ENCODE assay signal across 7 cellular contexts in the genomic region with DNA sequence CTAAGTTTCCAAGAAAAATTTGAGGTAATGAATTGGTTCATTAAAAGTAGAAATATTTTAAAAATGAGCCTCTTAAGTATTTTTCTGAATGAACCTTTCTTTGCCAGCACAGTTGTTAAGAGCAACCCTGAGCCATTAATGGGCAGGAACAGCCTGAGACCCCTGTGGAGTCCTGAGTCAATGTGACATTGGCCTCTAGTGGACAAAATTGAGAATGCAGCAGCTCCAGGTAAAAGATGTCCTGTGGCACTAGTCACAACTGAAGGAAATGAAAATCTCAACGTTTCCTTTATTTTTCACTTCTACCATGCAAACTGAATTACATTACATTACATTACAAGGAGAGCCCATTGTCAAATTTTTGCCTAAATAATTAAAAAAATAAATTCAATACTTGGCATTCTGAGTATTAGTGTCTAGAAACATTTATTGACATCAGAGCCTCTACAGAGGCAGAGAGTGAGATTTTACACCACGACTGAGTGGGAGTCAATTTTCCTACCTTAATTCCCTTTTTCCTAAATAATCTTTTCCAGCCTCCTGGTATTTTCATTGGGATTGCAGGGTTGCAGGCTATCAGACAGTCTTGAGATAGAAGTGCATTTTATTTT.
A peak's percentile ranks its signal among the peaks of the same experiment; 100 is the strongest.
DNase-seq lines count a peak whose midpoint lies in the region; ATAC-seq and TF ChIP-seq lines count a peak whose summit lies in the region.

No MANE protein-coding gene starts in this region.

- CTCF ChIA-PET in Panc1 (lab: Charles Lee) = interaction anchor here (0.6 to 1.7 kb wide), 4 partner anchors 150 to 270 kb away, joined by 3 to 6 read pairs (median 4); no protein-coding TSS in a partner anchor
- CTCF ChIA-PET in activated naive CD4-positive, alpha-beta T cell treated with anti-CD3 and anti-CD28 coated beads, Interleukin-2, amount 10 ng/mL, durations not matched to agents 7 days and 5 days (lab: Charles Lee) = interaction anchor here (1.0 to 8.3 kb wide), 11 partner anchors 11 to 363 kb away, joined by 3 to 129 read pairs (median 6); no protein-coding TSS in a partner anchor

- ATAC-seq in Panc1 (peak; percentile 83), Right ventricle myocardium superior (ENCODE audit: poor library complexity) (peak; percentile 83)

- no peak overlapping the region for H3K4me3 Mint-ChIP-seq in activated naive CD4-positive, alpha-beta T cell treated with anti-CD3 and anti-CD28 coated beads, Interleukin-2, amount 10 ng/mL, durations not matched to agents 7 days and 5 days

- H3K36me3 Mint-ChIP-seq in activated naive CD4-positive, alpha-beta T cell treated with anti-CD3 and anti-CD28 coated beads, Interleukin-2, amount 10 ng/mL, durations not matched to agents 7 days and 5 days = no peaks in the 10 kb centered on the region

- DNase-seq in GM23248 (peak; percentile 74), KBM-7 (peak; percentile 78), Panc1 (ENCODE audit: low read depth, low spot score) (peak; percentile 63), Right ventricle myocardium superior (no peak), renal cortical epithelial cell (ENCODE audit: low read depth) (peak; percentile 64)
- DNase-seq in activated naive CD4-positive, alpha-beta T cell treated with anti-CD3 and anti-CD28 coated beads, Interleukin-2, amount 10 ng/mL, durations not matched to agents 7 days and 5 days = peak; percentile 68

- no peaks in the 10 kb centered on the region for H3K27me3 Mint-ChIP-seq in activated naive CD4-positive, alpha-beta T cell treated with anti-CD3 and anti-CD28 coated beads, Interleukin-2, amount 10 ng/mL, durations not matched to agents 7 days and 5 days

- H3K4me1 ChIP-seq in GM23248 (ENCODE audit: insufficient read depth) (no peaks in the 10 kb centered on the region), Panc1 (ENCODE audit: control insufficient read depth, insufficient read depth, low read length) (peaks cover 15% of the 10 kb centered on the region)

- H3K9me2 ChIP-seq in GM23248 (ENCODE audit: insufficient read depth) = no peaks in the 10 kb centered on the region

- no peak overlapping the region for H3K4me2 ChIP-seq in GM23248 (ENCODE audit: unreplicated experiment)

- in situ Hi-C loops in GM23248 (cut with MboI) = loop anchor here (10.0 kb wide), 1 partner anchor 214 kb away; no protein-coding TSS in a partner anchor
- in situ Hi-C loops in KBM-7 (cut with MboI; ENCODE audit: low pct_unique_long_range_greater_than_20kb, low sequenced_read_pairs) = loop anchor here (25.0 kb wide), 2 partner anchors 212 to 362 kb away; no protein-coding TSS in a partner anchor
- in situ Hi-C loops in Panc1 (cut with HindIII; ENCODE audit: low pct_unique_long_range_greater_than_20kb, low sequenced_read_pairs) = loop anchor here (25.0 kb wide), 1 partner anchor 187 kb away; no protein-coding TSS in a partner anchor

- no peak overlapping the region for H3K27ac ChIP-seq in GM23248
- no peak overlapping the region; the same call in 1 of the 2 replicates for H3K27ac ChIP-seq in Panc1 (ENCODE audit: low read length)

- TF ChIP-seq CTCF in GM12872 (IDR thresholded peaks at IDR 0.05; ENCODE audit: insufficient read depth, low read depth, low read length) (peak; percentile 94), Panc1 (IDR thresholded peaks at IDR 0.05) (peak; percentile 96)

- H3K27me3 ChIP-seq in GM23248 (replicated peaks; ENCODE audit: insufficient read depth) = no peaks in the 10 kb centered on the region
- H3K27me3 ChIP-seq in Panc1 (ENCODE audit: control insufficient read depth, insufficient read depth, low read length) = no peaks in the 10 kb centered on the region

- H3K9me3 Mint-ChIP-seq in activated naive CD4-positive, alpha-beta T cell treated with anti-CD3 and anti-CD28 coated beads, Interleukin-2, amount 10 ng/mL, durations not matched to agents 7 days and 5 days = no peaks in the 10 kb centered on the region

- BruUV-seq in Panc1 (replicated peaks; lab: Mats Ljungman, UMichigan) = TSS peak; percentile 21

- 0 to 5% methylated on average over 2 of the region's 2 CpGs for WGBS in GM23248 (ENCODE audit: low coverage in 1 of 2, low lambda C conversion rate in 2 of 2, missing lambda C conversion rate in 2 of 2), 2 experiments

- H3K79me2 ChIP-seq in GM23248 (ENCODE audit: insufficient read depth) = no peaks in the 10 kb centered on the region

- no peaks in the 10 kb centered on the region; the same call in 1 of the 2 replicates for H3F3A ChIP-seq in GM23248 (ENCODE audit: insufficient read depth)

- no peaks in the 10 kb centered on the region for H3K9me3 ChIP-seq in GM23248 (ENCODE audit: low read depth)
- no peaks in the 10 kb centered on the region for H3K9me3 ChIP-seq in Panc1 (ENCODE audit: control insufficient read depth, insufficient read depth, low read depth, low read length)

- no peak overlapping the region for H3K27ac Mint-ChIP-seq in activated naive CD4-positive, alpha-beta T cell treated with anti-CD3 and anti-CD28 coated beads, Interleukin-2, amount 10 ng/mL, durations not matched to agents 7 days and 5 days

- H2AFZ ChIP-seq in GM23248 = peak overlapping the region; percentile 36; the same call in 1 of the 2 replicates

- H3K9ac ChIP-seq in GM23248 = no peak overlapping the region

- no peaks in the 10 kb centered on the region for H4K20me1 ChIP-seq in GM23248 (ENCODE audit: insufficient read depth)

- H3K36me3 ChIP-seq in GM23248 (ENCODE audit: low read depth) = no peaks in the 10 kb centered on the region
- H3K36me3 ChIP-seq in Panc1 (ENCODE audit: control insufficient read depth, insufficient read depth, low read length) = no peaks in the 10 kb centered on the region

- H3K4me3 ChIP-seq in GM23248 (no peak overlapping the region), Panc1 (ENCODE audit: low read depth in 2 of 2, low read length in 2 of 2) (no peak overlapping the region)

- intact Hi-C loops in Panc1 (cut with micrococcal nuclease; ENCODE audit: unreplicated experiment) (no loop called here), Right ventricle myocardium superior (cut with DNase I) (no loop called here)

- POLR2A ChIA-PET in Panc1 (lab: Charles Lee) = no interaction called here

- H3K4me1 Mint-ChIP-seq in activated naive CD4-positive, alpha-beta T cell treated with anti-CD3 and anti-CD28 coated beads, Interleukin-2, amount 10 ng/mL, durations not matched to agents 7 days and 5 days = no peaks in the 10 kb centered on the region
